Comparison of ENCODE assay signal across 17 cellular contexts in the genomic region with DNA sequence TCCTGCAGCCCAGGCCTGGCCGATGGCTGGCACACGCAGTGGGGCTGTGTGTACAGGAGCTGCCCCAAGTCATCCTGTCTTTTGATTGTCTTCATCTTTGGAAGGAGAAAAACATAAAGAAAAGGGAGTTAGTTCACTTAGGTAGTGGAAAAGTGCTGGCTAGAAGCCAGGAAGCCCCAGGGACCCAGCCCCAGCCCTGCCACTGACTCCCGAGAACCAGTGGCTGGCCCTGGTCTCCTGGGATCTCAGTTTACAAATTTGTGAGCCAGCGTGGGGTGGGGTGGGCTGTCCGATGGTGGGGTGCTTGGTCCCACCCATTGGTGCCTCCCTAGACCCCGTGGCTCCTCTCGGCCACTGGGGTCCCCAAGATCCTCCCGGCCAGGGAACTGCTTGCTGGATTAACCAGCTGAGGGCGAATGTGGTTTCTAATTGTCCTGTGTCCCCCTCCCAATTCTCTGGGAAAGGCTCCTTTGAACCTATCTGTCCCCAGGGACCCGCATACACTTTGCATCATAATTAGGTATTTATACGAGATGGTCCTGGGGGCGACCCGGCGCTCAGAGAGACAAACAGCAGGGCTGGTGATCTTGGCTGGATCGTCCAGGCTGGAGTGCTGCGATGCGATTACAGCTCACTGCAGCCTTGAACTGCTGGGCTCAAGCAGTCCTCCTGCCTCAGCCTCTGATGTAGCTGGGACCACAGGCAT.
"Had no signal": no experiment of that assay in that cellular context is flagged by ENCODE, and none has a peak within 500 bp of the region (broad histone marks: within the 10 kb centered on the region; RNA-seq: fewer than 3 reads in every experiment).

No MANE protein-coding gene starts in this region.

- H3K4me3 ChIP-seq: thyroid gland had no signal

- H3K36me3 ChIP-seq: thyroid gland had no signal

- H3K4me3 Mint-ChIP-seq: activated CD8-positive, alpha-beta T cell treated with anti-CD3 and anti-CD28 coated beads for 36 hours; activated naive CD4-positive, alpha-beta T cell treated with anti-CD3 and anti-CD28 coated beads for 36 hours; activated naive CD8-positive, alpha-beta T cell treated with anti-CD3 and anti-CD28 coated beads, Interleukin-2, amount 50 U/mL, for 24 hours; brain; naive thymus-derived CD8-positive, alpha-beta T cell; stimulated activated naive B cell treated with anti-CD40 and anti-IgM and Interleukin-4, amounts not matched to agents 10 μg/mL and 1 μg/mL and 100 μg/mL, for 72 hours had no signal

- H3K27me3 Mint-ChIP-seq: activated CD8-positive, alpha-beta T cell treated with anti-CD3 and anti-CD28 coated beads for 36 hours; activated naive CD8-positive, alpha-beta T cell treated with anti-CD3 and anti-CD28 coated beads, Interleukin-2, amount 50 U/mL, for 24 hours; brain; naive thymus-derived CD8-positive, alpha-beta T cell; stimulated activated naive B cell treated with anti-CD40 and anti-IgM and Interleukin-4, amounts not matched to agents 10 μg/mL and 1 μg/mL and 100 μg/mL, for 72 hours had no signal

- H3K36me3 Mint-ChIP-seq: brain had no signal

- H3K27me3 ChIP-seq: thyroid gland had no signal

- H3K9me3 ChIP-seq: thyroid gland had no signal

- H3K27ac Mint-ChIP-seq: activated CD8-positive, alpha-beta T cell treated with anti-CD3 and anti-CD28 coated beads for 36 hours; activated naive CD4-positive, alpha-beta T cell treated with anti-CD3 and anti-CD28 coated beads for 36 hours; activated naive CD8-positive, alpha-beta T cell treated with anti-CD3 and anti-CD28 coated beads, Interleukin-2, amount 50 U/mL, for 24 hours; activated T-helper 2 cell treated with anti-CD3 and anti-CD28 coated beads, Interferon-gamma antibody, Interleukin-2, Interleukin-4, amounts not matched to agents 10 μg/mL and 5 μg/mL and 100 μg/mL, durations not matched to agents 14 hours and 24 hours and 36 hours; stimulated activated naive B cell treated with anti-CD40 and anti-IgM and Interleukin-4, amounts not matched to agents 10 μg/mL and 1 μg/mL and 100 μg/mL, for 72 hours had no signal

- H3K9me3 Mint-ChIP-seq: activated CD8-positive, alpha-beta T cell treated with anti-CD3 and anti-CD28 coated beads for 36 hours; activated naive CD4-positive, alpha-beta T cell treated with anti-CD3 and anti-CD28 coated beads for 36 hours; activated naive CD8-positive, alpha-beta T cell treated with anti-CD3 and anti-CD28 coated beads, Interleukin-2, amount 50 U/mL, for 24 hours; activated T-helper 2 cell treated with anti-CD3 and anti-CD28 coated beads, Interferon-gamma antibody, Interleukin-2, Interleukin-4, amounts not matched to agents 10 μg/mL and 5 μg/mL and 100 μg/mL, durations not matched to agents 14 hours and 24 hours and 36 hours; naive thymus-derived CD8-positive, alpha-beta T cell; stimulated activated naive B cell treated with anti-CD40 and anti-IgM and Interleukin-4, amounts not matched to agents 10 μg/mL and 1 μg/mL and 100 μg/mL, for 72 hours had no signal

- H3K4me1 Mint-ChIP-seq: activated naive CD8-positive, alpha-beta T cell treated with anti-CD3 and anti-CD28 coated beads, Interleukin-2, amount 50 U/mL, for 24 hours; naive thymus-derived CD8-positive, alpha-beta T cell had no signal

- H3K27ac ChIP-seq: thyroid gland had no signal

- DNase-seq: activated CD4-positive, alpha-beta T cell treated with anti-CD3 and anti-CD28 coated beads for 48 hours; activated CD4-positive, CD25-positive, alpha-beta regulatory T cell; activated CD8-positive, alpha-beta T cell treated with anti-CD3 and anti-CD28 coated beads for 36 hours; activated naive CD4-positive, alpha-beta T cell treated with anti-CD3 and anti-CD28 coated beads for 36 hours; activated naive CD8-positive, alpha-beta T cell treated with anti-CD3 and anti-CD28 coated beads, Interleukin-2, amount 50 U/mL, for 24 hours; activated T-cell treated with anti-CD3 and anti-CD28 coated beads, Interleukin-2, amount 50 U/mL, for 1 hour; anterior cingulate cortex; cerebellar nuclear complex; effector memory CD4-positive, alpha-beta T cell; nucleus accumbens; retina; stimulated activated naive B cell treated with anti-CD40 and anti-IgM and Interleukin-4, amounts not matched to agents 10 μg/mL and 1 μg/mL and 100 μg/mL, for 72 hours; T-helper 9 cell had no signal

- H3K4me1 ChIP-seq: thyroid gland had no signal
